Comparison of ENCODE assay signal across 32 cellular contexts in genomic region chr2:110637093-110637492, GRCh38. TPM values are rescaled to one million over a fixed set of nuclear protein-coding genes. Genes with fewer than 3 reads are reported as not detected.
"Had no signal": no experiment of that assay in that cellular context is flagged by ENCODE, and none has a peak within 500 bp of the region (broad histone marks: within the 10 kb centered on the region; RNA-seq: fewer than 3 reads in every experiment).

No MANE protein-coding gene starts in this region.

- H3K27me3 ChIP-seq: adrenal gland, body of pancreas, esophagus squamous epithelium, gastroesophageal sphincter had no signal

- H3K36me3 ChIP-seq: adrenal gland, gastroesophageal sphincter had no signal

- ATAC-seq: activated naive CD8-positive, alpha-beta T cell treated with anti-CD3 and anti-CD28 coated beads, Interleukin-2, amount 50 U/mL, for 24 hours; activated T-cell treated with anti-CD3 and anti-CD28 coated beads, Interleukin-2, amount 50 U/mL, for 4 hours; body of pancreas; effector memory CD8-positive, alpha-beta T cell; gastroesophageal sphincter had no signal

- H3K9me3 Mint-ChIP-seq: activated CD4-positive, alpha-beta memory T cell treated with anti-CD3 and anti-CD28 coated beads, Interleukin-2, amount 10 ng/mL, durations not matched to agents 7 days and 5 days; activated CD4-positive, alpha-beta T cell treated with anti-CD3 and anti-CD28 coated beads, Interleukin-2, amount 10 ng/mL, durations not matched to agents 7 days and 5 days; activated naive CD4-positive, alpha-beta T cell treated with anti-CD3 and anti-CD28 coated beads for 36 hours; activated naive CD4-positive, alpha-beta T cell treated with anti-CD3 and anti-CD28 coated beads, Interleukin-2, amount 50 U/mL, for 24 hours; activated naive CD8-positive, alpha-beta T cell treated with anti-CD3 and anti-CD28 coated beads for 36 hours; activated naive CD8-positive, alpha-beta T cell treated with anti-CD3 and anti-CD28 coated beads, Interleukin-2, amount 50 U/mL, for 24 hours; activated T-cell treated with anti-CD3 and anti-CD28 coated beads, Interleukin-2, amount 50 U/mL, for 4 hours; activated T-helper 1 cell treated with anti-CD3 and anti-CD28 coated beads, Interleukin-12 subunit alpha, Interleukin-12 subunit beta, Interleukin-2, Interleukin-4 antibody, amounts not matched to agents 30 ng/mL and 10 ng/mL and 1 ng/mL, durations not matched to agents 14 hours and 24 hours and 36 hours; activated T-helper 2 cell treated with anti-CD3 and anti-CD28 coated beads, Interferon-gamma antibody, Interleukin-2, Interleukin-4, amounts not matched to agents 10 μg/mL and 5 μg/mL and 100 μg/mL, durations not matched to agents 14 hours and 24 hours and 36 hours; effector memory CD8-positive, alpha-beta T cell; T-helper 1 cell treated with Interleukin-12 subunit alpha and Interleukin-12 subunit beta and Interleukin-4 antibody, amounts not matched to agents 30 μg/mL and 1 μg/mL, for 36 hours had no signal

- H3K4me3 Mint-ChIP-seq: activated CD4-positive, alpha-beta memory T cell treated with anti-CD3 and anti-CD28 coated beads, Interleukin-2, amount 10 ng/mL, durations not matched to agents 7 days and 5 days; activated CD4-positive, alpha-beta T cell treated with anti-CD3 and anti-CD28 coated beads, Interleukin-2, amount 10 ng/mL, durations not matched to agents 7 days and 5 days; activated naive CD4-positive, alpha-beta T cell treated with anti-CD3 and anti-CD28 coated beads for 36 hours; activated naive CD4-positive, alpha-beta T cell treated with anti-CD3 and anti-CD28 coated beads, Interleukin-2, amount 50 U/mL, for 24 hours; activated naive CD8-positive, alpha-beta T cell treated with anti-CD3 and anti-CD28 coated beads for 36 hours; activated naive CD8-positive, alpha-beta T cell treated with anti-CD3 and anti-CD28 coated beads, Interleukin-2, amount 50 U/mL, for 24 hours; activated T-cell treated with anti-CD3 and anti-CD28 coated beads, Interleukin-2, amount 50 U/mL, for 4 hours; activated T-helper 1 cell treated with anti-CD3 and anti-CD28 coated beads, Interleukin-12 subunit alpha, Interleukin-12 subunit beta, Interleukin-2, Interleukin-4 antibody, amounts not matched to agents 30 ng/mL and 10 ng/mL and 1 ng/mL, durations not matched to agents 14 hours and 24 hours and 36 hours; effector memory CD8-positive, alpha-beta T cell; T-helper 1 cell treated with Interleukin-12 subunit alpha and Interleukin-12 subunit beta and Interleukin-4 antibody, amounts not matched to agents 30 μg/mL and 1 μg/mL, for 36 hours had no signal

- H3K27me3 Mint-ChIP-seq: activated CD4-positive, alpha-beta memory T cell treated with anti-CD3 and anti-CD28 coated beads, Interleukin-2, amount 10 ng/mL, durations not matched to agents 7 days and 5 days; activated CD4-positive, alpha-beta T cell treated with anti-CD3 and anti-CD28 coated beads, Interleukin-2, amount 10 ng/mL, durations not matched to agents 7 days and 5 days; activated naive CD4-positive, alpha-beta T cell treated with anti-CD3 and anti-CD28 coated beads, Interleukin-2, amount 50 U/mL, for 24 hours; activated naive CD8-positive, alpha-beta T cell treated with anti-CD3 and anti-CD28 coated beads for 36 hours; activated naive CD8-positive, alpha-beta T cell treated with anti-CD3 and anti-CD28 coated beads, Interleukin-2, amount 50 U/mL, for 24 hours; effector memory CD8-positive, alpha-beta T cell had no signal

- H3K36me3 Mint-ChIP-seq: activated naive CD4-positive, alpha-beta T cell treated with anti-CD3 and anti-CD28 coated beads, Interleukin-2, amount 50 U/mL, for 24 hours had no signal

- H3K4me1 ChIP-seq: adrenal gland, body of pancreas, esophagus squamous epithelium, gastroesophageal sphincter had no signal

- FAIRE-seq: colon had no signal

- H3K4me1 Mint-ChIP-seq: activated CD4-positive, alpha-beta memory T cell treated with anti-CD3 and anti-CD28 coated beads, Interleukin-2, amount 10 ng/mL, durations not matched to agents 7 days and 5 days; activated CD4-positive, alpha-beta T cell treated with anti-CD3 and anti-CD28 coated beads, Interleukin-2, amount 10 ng/mL, durations not matched to agents 7 days and 5 days; activated naive CD4-positive, alpha-beta T cell treated with anti-CD3 and anti-CD28 coated beads, Interleukin-2, amount 50 U/mL, for 24 hours; activated naive CD8-positive, alpha-beta T cell treated with anti-CD3 and anti-CD28 coated beads for 36 hours; activated naive CD8-positive, alpha-beta T cell treated with anti-CD3 and anti-CD28 coated beads, Interleukin-2, amount 50 U/mL, for 24 hours had no signal

- H3K27ac Mint-ChIP-seq: activated CD4-positive, alpha-beta memory T cell treated with anti-CD3 and anti-CD28 coated beads, Interleukin-2, amount 10 ng/mL, durations not matched to agents 7 days and 5 days; activated CD4-positive, alpha-beta T cell treated with anti-CD3 and anti-CD28 coated beads, Interleukin-2, amount 10 ng/mL, durations not matched to agents 7 days and 5 days; activated naive CD4-positive, alpha-beta T cell treated with anti-CD3 and anti-CD28 coated beads for 36 hours; activated naive CD4-positive, alpha-beta T cell treated with anti-CD3 and anti-CD28 coated beads, Interleukin-2, amount 50 U/mL, for 24 hours; activated naive CD8-positive, alpha-beta T cell treated with anti-CD3 and anti-CD28 coated beads for 36 hours; activated naive CD8-positive, alpha-beta T cell treated with anti-CD3 and anti-CD28 coated beads, Interleukin-2, amount 50 U/mL, for 24 hours; activated T-helper 1 cell treated with anti-CD3 and anti-CD28 coated beads, Interleukin-12 subunit alpha, Interleukin-12 subunit beta, Interleukin-2, Interleukin-4 antibody, amounts not matched to agents 30 ng/mL and 10 ng/mL and 1 ng/mL, durations not matched to agents 14 hours and 24 hours and 36 hours; activated T-helper 2 cell treated with anti-CD3 and anti-CD28 coated beads, Interferon-gamma antibody, Interleukin-2, Interleukin-4, amounts not matched to agents 10 μg/mL and 5 μg/mL and 100 μg/mL, durations not matched to agents 14 hours and 24 hours and 36 hours; effector memory CD8-positive, alpha-beta T cell; T-helper 1 cell treated with Interleukin-12 subunit alpha and Interleukin-12 subunit beta and Interleukin-4 antibody, amounts not matched to agents 30 μg/mL and 1 μg/mL, for 36 hours had no signal

- H3K27ac ChIP-seq: adrenal gland, body of pancreas, epithelial cell of prostate, esophagus squamous epithelium, gastroesophageal sphincter had no signal

- H3K9me3 ChIP-seq: adrenal gland, body of pancreas, esophagus squamous epithelium, gastroesophageal sphincter had no signal

- H3K4me3 ChIP-seq: adrenal gland, body of pancreas, esophagus squamous epithelium, gastroesophageal sphincter had no signal

- DNase-seq: activated CD4-positive, alpha-beta memory T cell treated with anti-CD3 and anti-CD28 coated beads, Interleukin-2, amount 10 ng/mL, durations not matched to agents 7 days and 5 days; activated CD4-positive, alpha-beta T cell treated with anti-CD3 and anti-CD28 coated beads for 1 hour; activated CD4-positive, alpha-beta T cell treated with anti-CD3 and anti-CD28 coated beads for 4 hours; activated CD4-positive, alpha-beta T cell treated with anti-CD3 and anti-CD28 coated beads, Interleukin-2, amount 10 ng/mL, durations not matched to agents 7 days and 5 days; activated CD4-positive, alpha-beta T cell treated with anti-CD3 and anti-CD28 coated beads, Interleukin-2, amount 50 U/mL, for 4 hours; activated CD8-positive, alpha-beta memory T cell treated with anti-CD3 and anti-CD28 coated beads, Interleukin-2, amount 50 U/mL, for 48 hours; activated effector memory CD4-positive, alpha-beta T cell treated with anti-CD3 and anti-CD28 coated beads, Interleukin-2, amount 50 U/mL, for 16 hours; activated naive CD4-positive, alpha-beta T cell treated with anti-CD3 and anti-CD28 coated beads for 36 hours; activated naive CD8-positive, alpha-beta T cell treated with anti-CD3 and anti-CD28 coated beads for 36 hours; activated naive CD8-positive, alpha-beta T cell treated with anti-CD3 and anti-CD28 coated beads, Interleukin-2, amount 50 U/mL, for 24 hours; activated T-cell treated with anti-CD3 and anti-CD28 coated beads, Interleukin-2, amount 50 U/mL, for 4 hours; adrenal gland; amygdala; aorta; body of pancreas; caudate nucleus; cortex of kidney; dermis blood vessel endothelial cell; effector CD4-positive, alpha-beta T cell; effector memory CD8-positive, alpha-beta T cell; esophagus squamous epithelium; foreskin melanocyte; head of caudate nucleus; hippocampal formation; T-helper 9 cell had no signal

RNA-seq across cellular contexts. Expression of gene BUB1, which starts 40.8 kb away (rescaled TPM):
- total RNA-seq: body of pancreas had no signal
